In the genomic region with DNA sequence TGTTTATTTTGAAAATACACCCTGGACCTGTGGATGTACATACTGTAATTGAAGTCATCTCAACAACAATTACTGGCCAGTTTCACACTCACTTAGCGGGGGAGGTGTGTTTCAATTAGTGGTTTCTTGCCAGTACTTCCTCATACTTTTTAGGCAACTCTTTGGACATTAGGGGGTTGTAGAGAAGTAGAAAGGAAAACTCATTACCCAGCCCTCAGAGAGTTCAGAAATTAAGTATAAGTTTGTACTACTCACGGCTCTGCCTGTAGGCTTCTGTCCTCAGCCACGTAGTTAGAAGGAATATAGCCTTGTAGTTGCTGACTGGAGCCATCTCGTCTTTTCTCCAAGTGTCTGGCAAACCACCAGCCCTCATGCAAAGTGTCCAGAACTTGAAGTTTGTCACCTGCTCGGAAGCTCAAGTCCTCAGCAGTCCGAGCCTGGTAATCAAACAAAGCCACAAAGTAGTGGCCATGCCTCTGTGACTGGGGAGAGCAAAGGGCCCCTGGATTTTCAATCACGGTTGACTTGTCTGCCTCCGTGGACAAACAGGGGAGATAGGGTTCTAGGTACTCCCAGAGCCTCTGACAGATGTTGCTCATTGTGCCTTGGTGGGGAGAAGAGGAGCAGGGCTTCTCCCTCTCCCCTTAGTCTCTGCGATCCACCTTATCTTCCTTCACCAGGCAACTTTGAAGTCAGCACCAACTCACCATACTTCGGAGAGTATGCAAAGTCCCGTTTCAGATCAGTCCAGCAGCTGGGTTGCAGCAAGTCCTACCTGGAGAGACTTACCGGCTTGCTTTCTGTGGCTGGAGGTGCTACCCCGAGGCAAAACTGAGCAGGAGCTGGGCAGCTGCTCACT, we compare ENCODE assay signal across 8 cellular contexts. TPM values are rescaled to one million over a fixed set of nuclear protein-coding genes. Genes with fewer than 3 reads are reported as not detected.
DNase-seq lines count a peak whose midpoint lies in the region; ATAC-seq lines count a peak whose summit lies in the region.

No MANE protein-coding gene starts in this region.

- no peak overlapping the region for H4K91ac ChIP-seq in neuronal stem cell (ENCODE audit: low read depth, low read length, poor library complexity)

- no peak overlapping the region for H3K4me2 ChIP-seq in neuronal stem cell (ENCODE audit: insufficient read depth, low read length, poor library complexity, severe bottlenecking)

- H3K4ac ChIP-seq in neuronal stem cell (ENCODE audit: low read length) = no peak overlapping the region

- no peak overlapping the region for H4K8ac ChIP-seq in neuronal stem cell (ENCODE audit: low read depth, low read length)

- H3K4me1 Mint-ChIP-seq in naive thymus-derived CD8-positive, alpha-beta T cell = no peaks in the 10 kb centered on the region

- H3K14ac ChIP-seq in neuronal stem cell (ENCODE audit: low read length) = no peak overlapping the region

- no peak overlapping the region for H2BK12ac ChIP-seq in neuronal stem cell (ENCODE audit: low read length)

- no peak overlapping the region for H3K23ac ChIP-seq in neuronal stem cell (ENCODE audit: low read depth, low read length, poor library complexity)

- no peak overlapping the region for H3K4me3 ChIP-seq in neuronal stem cell (ENCODE audit: low read length in 2 of 2)

- intact Hi-C loops in sciatic nerve (cut with DNase I) = no loop called here

- H2BK5ac ChIP-seq in neuronal stem cell (ENCODE audit: low read length) = no peak overlapping the region

- H3K9me3 Mint-ChIP-seq in naive thymus-derived CD8-positive, alpha-beta T cell = no peaks in the 10 kb centered on the region

- H3K27ac ChIP-seq in epithelial cell of prostate (peak overlapping the region; percentile 88), neuronal stem cell (replicated peaks; ENCODE audit: low read length) (no peak overlapping the region)

- no peak overlapping the region for H3K4me3 Mint-ChIP-seq in naive thymus-derived CD8-positive, alpha-beta T cell

- H3K9me3 ChIP-seq in neuronal stem cell (replicated peaks in 1 of 2; ENCODE audit: control insufficient read depth in 2 of 2, insufficient read depth in 1 of 2, low read depth in 1 of 2, low read length in 2 of 2) = no peaks in the 10 kb centered on the region

- POLR2A ChIA-PET in naive thymus-derived CD8-positive, alpha-beta T cell (lab: Charles Lee) = no interaction called here

- ATAC-seq in GM21515 (IDR thresholded peaks at IDR 0.05; ENCODE audit: unreplicated experiment) = peak; percentile 77
- ATAC-seq in sciatic nerve = peak; percentile 33
- no peak for ATAC-seq in naive thymus-derived CD8-positive, alpha-beta T cell

- no peaks in the 10 kb centered on the region for H3K36me3 ChIP-seq in neuronal stem cell (replicated peaks in 1 of 2; ENCODE audit: control insufficient read depth in 2 of 2, insufficient read depth in 2 of 2, low read length in 2 of 2)

- no peaks in the 10 kb centered on the region for H3K36me3 Mint-ChIP-seq in naive thymus-derived CD8-positive, alpha-beta T cell

- H3K79me1 ChIP-seq in neuronal stem cell (ENCODE audit: low read depth, low read length) = no peaks in the 10 kb centered on the region

- no peak overlapping the region for H2BK120ac ChIP-seq in neuronal stem cell (ENCODE audit: low read depth, low read length)

- H2BK15ac ChIP-seq in neuronal stem cell (ENCODE audit: low read length) = no peak overlapping the region

- H3K4me1 ChIP-seq in neuronal stem cell (ENCODE audit: control insufficient read depth in 2 of 2, insufficient read depth in 1 of 2, low read depth in 1 of 2, low read length in 2 of 2) = peaks cover 0 to 2% of the 10 kb centered on the region in 2 donors

- peaks cover 4 to 17% (median 14%) of the 10 kb centered on the region in 5 donors for H3K27me3 Mint-ChIP-seq in naive thymus-derived CD8-positive, alpha-beta T cell

- no peak overlapping the region for H3K27ac Mint-ChIP-seq in naive thymus-derived CD8-positive, alpha-beta T cell

- DNase-seq in CD1c-positive myeloid dendritic cell (ENCODE audit: extremely low spot score) = peak; percentile 15
- DNase-seq in LoVo (ENCODE audit: low spot score) = peak; percentile 55
- DNase-seq in epithelial cell of prostate (ENCODE audit: low read depth, low spot score) = peak; percentile 44
- no peak for DNase-seq in sciatic nerve (ENCODE audit: low spot score)
- DNase-seq in naive thymus-derived CD8-positive, alpha-beta T cell = no peak
- DNase-seq in activated naive CD4-positive, alpha-beta T cell treated with Interleukin-2 at 50 U/mL for 16 hours = no peak
- no peak for DNase-seq in neuronal stem cell (ENCODE audit: low spot score)

- H3K18ac ChIP-seq in neuronal stem cell (ENCODE audit: low read length) = no peak overlapping the region

- H3K9ac ChIP-seq in neuronal stem cell (ENCODE audit: low read depth, low read length, poor library complexity) = no peak overlapping the region

- no peak overlapping the region for H2AFZ ChIP-seq in neuronal stem cell (ENCODE audit: low read length)

- no peaks in the 10 kb centered on the region for H3K27me3 ChIP-seq in neuronal stem cell (ENCODE audit: control insufficient read depth in 3 of 3, insufficient read depth in 3 of 3, low read depth in 1 of 3, low read length in 3 of 3)

- no peak overlapping the region for H2AK5ac ChIP-seq in neuronal stem cell (ENCODE audit: low read depth, low read length)

- WGBS in neuronal stem cell (ENCODE audit: extremely low coverage in 2 of 2, insufficient read length in 2 of 2, insufficient replicate concordance in 1 of 2), 2 donors = no CpG with 5 or more reads among the region's 13 CpGs

RNA-seq across cellular contexts. Expression of a gene that starts 0.7 kb away (rescaled TPM):
- total RNA-seq in sciatic nerve = 0.85 TPM
- total RNA-seq in naive thymus-derived CD8-positive, alpha-beta T cell = under 1 TPM in 1 of 2 experiments, not detected in 1; 0.08 TPM
- polyA plus RNA-seq in naive thymus-derived CD8-positive, alpha-beta T cell = under 1 TPM in 1 of 3 donors, not detected in 2; 0.01 TPM
- polyA plus RNA-seq in neuronal stem cell (2013, experiment 1 of 2) = 0.04 TPM
- polyA plus RNA-seq in neuronal stem cell (2013, experiment 2 of 2) = 0.03 TPM

RNA-seq across cellular contexts. Expression of a gene that starts 40.7 kb away (rescaled TPM):
- total RNA-seq in sciatic nerve = 21.5 TPM
- 10 to 100 TPM; 47.8 to 48.8 TPM for total RNA-seq in naive thymus-derived CD8-positive, alpha-beta T cell
- 10 to 100 TPM; 61.2 to 84.2 (median 67.2) TPM for polyA plus RNA-seq in naive thymus-derived CD8-positive, alpha-beta T cell
- 15.8 TPM for polyA plus RNA-seq in neuronal stem cell (2013, experiment 1 of 2)
- polyA plus RNA-seq in neuronal stem cell (2013, experiment 2 of 2) = 16.2 TPM

Comparison
In these comparisons a context has a peak if more than half of its experiments do, and no peak if none do; other contexts are left out.
1. DNase-seq: peak in CD1c-positive myeloid dendritic cell (single experiment), LoVo (single experiment) and epithelial cell of prostate (single experiment); none in sciatic nerve (single experiment), naive thymus-derived CD8-positive, alpha-beta T cell (0 of 10), activated naive CD4-positive, alpha-beta T cell treated with Interleukin-2 at 50 U/mL for 16 hours (single experiment) and neuronal stem cell (single experiment).
2. ATAC-seq: peak in GM21515 (single experiment) and sciatic nerve (single experiment); none in naive thymus-derived CD8-positive, alpha-beta T cell (0 of 2).